14 cellular contexts compared by ENCODE assay signal in the genomic region with DNA sequence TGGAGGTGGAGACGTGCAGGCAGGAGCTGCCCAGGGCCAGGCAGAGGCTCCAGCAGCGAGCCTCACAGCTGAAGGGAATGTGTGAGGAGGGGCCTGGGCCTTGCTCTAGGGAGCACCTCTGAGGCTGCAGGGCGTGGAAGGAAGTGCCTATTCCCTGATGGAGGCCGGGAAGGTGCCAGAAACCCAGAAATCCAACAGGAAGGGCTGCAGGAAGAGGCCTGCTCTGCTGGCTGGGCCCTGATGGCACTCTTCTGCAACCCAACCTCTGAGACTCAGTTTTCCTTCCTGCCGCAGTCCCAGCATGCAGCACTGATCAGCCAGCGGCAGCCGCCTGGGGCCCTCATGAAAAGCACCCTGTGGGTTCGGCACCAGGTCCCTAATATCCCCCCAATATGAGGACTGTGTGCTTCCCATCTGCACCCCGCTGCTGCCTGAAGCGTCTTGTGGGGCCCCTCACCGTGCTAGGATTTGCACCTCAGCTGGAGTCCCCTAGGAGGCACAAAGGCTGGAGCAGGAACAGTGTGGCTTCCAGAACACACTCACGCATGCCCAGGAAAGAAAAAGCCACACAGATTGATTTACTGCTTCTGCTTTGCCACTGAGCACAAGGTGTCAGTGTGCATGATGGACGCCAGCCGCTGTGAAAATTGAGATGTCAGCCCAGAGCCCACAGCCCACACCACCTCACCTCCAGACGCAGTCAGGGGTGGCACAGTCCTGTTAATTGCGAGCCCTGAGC. TPM values are rescaled to one million over a fixed set of nuclear protein-coding genes. Genes with fewer than 3 reads are reported as not detected.
DNase-seq lines count a peak whose midpoint lies in the region; ATAC-seq, FAIRE-seq and TF ChIP-seq lines count a peak whose summit lies in the region.
"Had no signal": no experiment of that assay in that cellular context is flagged by ENCODE, and none has a peak within 500 bp of the region (broad histone marks: within the 10 kb centered on the region; RNA-seq: fewer than 3 reads in every experiment).

No MANE protein-coding gene starts in this region.

- H3K27ac Mint-ChIP-seq in GM23338 (no peak overlapping the region), glutamatergic neuron (ENCODE audit: unreplicated experiment) (peak overlapping the region; percentile 29)
- H3K27ac Mint-ChIP-seq: stimulated activated naive B cell treated with anti-CD40 and anti-IgM and Interleukin-4, amounts not matched to agents 10 μg/mL and 1 μg/mL and 100 μg/mL, for 72 hours had no signal

- H3K27me3 Mint-ChIP-seq in GM23338 (ENCODE audit: insufficient read depth, low read depth, poor library complexity) (peaks cover 17% of the 10 kb centered on the region), glutamatergic neuron (ENCODE audit: unreplicated experiment) (peaks cover 7% of the 10 kb centered on the region)

- no peaks in the 10 kb centered on the region for H3K36me3 ChIP-seq in BLaER1
- no peaks in the 10 kb centered on the region for H3K36me3 ChIP-seq in GM23338 (ENCODE audit: insufficient read depth)
- H3K36me3 ChIP-seq in osteoblast (ENCODE audit: insufficient read depth, low read length): no peaks in the 10 kb centered on the region

- TF ChIP-seq CTCF in GM23338 (conservative IDR thresholded peaks at IDR 0.05; ENCODE audit: low read depth in 2 of 2) (no peak), glutamatergic neuron (IDR thresholded peaks at IDR 0.05; ENCODE audit: partially characterized antibody, unreplicated experiment) (no peak), osteoblast (IDR thresholded peaks at IDR 0.05; ENCODE audit: extremely low read depth, low read depth, low read length) (no peak)

- H3K9me3 Mint-ChIP-seq in GM23338: no peaks in the 10 kb centered on the region
- H3K9me3 Mint-ChIP-seq in glutamatergic neuron (ENCODE audit: unreplicated experiment): peaks cover 4% of the 10 kb centered on the region
- H3K9me3 Mint-ChIP-seq: stimulated activated naive B cell treated with anti-CD40 and anti-IgM and Interleukin-4, amounts not matched to agents 10 μg/mL and 1 μg/mL and 100 μg/mL, for 72 hours had no signal

- H3K4me2 ChIP-seq in BLaER1: peak overlapping the region; percentile 74
- no peak overlapping the region for H3K4me2 ChIP-seq in GM23338
- no peak overlapping the region for H3K4me2 ChIP-seq in osteoblast (ENCODE audit: insufficient read depth, low read length)

- H4K20me1 ChIP-seq in BLaER1 (no peaks in the 10 kb centered on the region), GM23338 (replicated peaks; ENCODE audit: insufficient read depth) (no peaks in the 10 kb centered on the region), osteoblast (ENCODE audit: insufficient read depth, low read length) (no peaks in the 10 kb centered on the region)

- DNase-seq in GM23338 (ENCODE audit: low spot score) (no peak), glutamatergic neuron (no peak), osteoblast (ENCODE audit: insufficient read length, low spot score, missing footprints) (peak; percentile 48), dedifferentiated amniotic fluid mesenchymal stem cell (ENCODE audit: extremely low spot score) (no peak), frontal cortex (ENCODE audit: low spot score in 2 of 2) (no peak)
- DNase-seq: activated CD4-positive, alpha-beta T cell treated with anti-CD3 and anti-CD28 coated beads, Interleukin-2, amount 50 U/mL, for 1 hour; cortex of kidney; NCI-H1092 treated with DMSO at 0.1 percent for 48 hours; stimulated activated CD4-positive, alpha-beta T cell treated with anti-CD3 and anti-CD28 coated beads, Interleukin-2, amount 100 ng/mL, for 48 hours; stimulated activated naive B cell treated with anti-CD40 and anti-IgM and Interleukin-4, amounts not matched to agents 10 μg/mL and 1 μg/mL and 100 μg/mL, for 72 hours; T-helper 1 cell had no signal

- H3K27me3 ChIP-seq in BLaER1 (no peaks in the 10 kb centered on the region), GM23338 (ENCODE audit: insufficient read depth) (no peaks in the 10 kb centered on the region), osteoblast (ENCODE audit: insufficient read depth, low read length) (no peaks in the 10 kb centered on the region)

- peak; percentile 56 for ATAC-seq in GM23338
- no peak for ATAC-seq in HG02763 (IDR thresholded peaks at IDR 0.05; ENCODE audit: unreplicated experiment)
- ATAC-seq: stimulated activated naive B cell treated with anti-CD40 and anti-IgM and Interleukin-4, amounts not matched to agents 10 μg/mL and 1 μg/mL and 100 μg/mL, for 72 hours had no signal

- 0 out of 2 replicates have a peak, but pooled peaks cover 6% of the 10 kb centered on the region for H3K9me2 ChIP-seq in GM23338 (ENCODE audit: insufficient read depth)

- H3K4me1 ChIP-seq in BLaER1 (peaks cover 71% of the 10 kb centered on the region), GM23338 (ENCODE audit: insufficient read depth) (no peaks in the 10 kb centered on the region), osteoblast (ENCODE audit: insufficient read depth, low read length) (no peaks in the 10 kb centered on the region)

- no peaks in the 10 kb centered on the region for H3K36me3 Mint-ChIP-seq in GM23338 (ENCODE audit: low read depth)
- H3K36me3 Mint-ChIP-seq in glutamatergic neuron (ENCODE audit: unreplicated experiment): peaks cover 7% of the 10 kb centered on the region
- H3K36me3 Mint-ChIP-seq: stimulated activated naive B cell treated with anti-CD40 and anti-IgM and Interleukin-4, amounts not matched to agents 10 μg/mL and 1 μg/mL and 100 μg/mL, for 72 hours had no signal

- H3K79me2 ChIP-seq in GM23338 (replicated peaks; ENCODE audit: insufficient read depth): no peaks in the 10 kb centered on the region
- no peaks in the 10 kb centered on the region for H3K79me2 ChIP-seq in osteoblast (ENCODE audit: insufficient read depth, low read length)

- H3K4me3 ChIP-seq in BLaER1 (no peak overlapping the region), GM23338 (no peak overlapping the region), osteoblast (ENCODE audit: insufficient read depth, low read length) (no peak overlapping the region)

- peaks cover 7% of the 10 kb centered on the region; the same call in 1 of the 2 replicates for H3K9me3 ChIP-seq in BLaER1
- no peaks in the 10 kb centered on the region for H3K9me3 ChIP-seq in osteoblast (ENCODE audit: low read depth, low read length)

- H3K27ac ChIP-seq in BLaER1: peak overlapping the region; percentile 33
- no peak overlapping the region for H3K27ac ChIP-seq in GM23338 (ENCODE audit: low read depth)
- H3K27ac ChIP-seq in osteoblast (ENCODE audit: low read depth, low read length): no peak overlapping the region

- no peaks in the 10 kb centered on the region for H3F3A ChIP-seq in GM23338 (replicated peaks; ENCODE audit: low read depth)

- no peak overlapping the region for H3K9ac ChIP-seq in BLaER1

- FAIRE-seq in frontal cortex (lab: Jason Lieb, UNC): no peak

- H2AFZ ChIP-seq in GM23338 (peak overlapping the region; percentile 80; the same call in 1 of the 2 replicates), osteoblast (ENCODE audit: low read length) (no peak overlapping the region)

- no peak overlapping the region for H3K4me3 Mint-ChIP-seq in GM23338
- H3K4me3 Mint-ChIP-seq in glutamatergic neuron (ENCODE audit: unreplicated experiment): no peak overlapping the region
- H3K4me3 Mint-ChIP-seq: stimulated activated naive B cell treated with anti-CD40 and anti-IgM and Interleukin-4, amounts not matched to agents 10 μg/mL and 1 μg/mL and 100 μg/mL, for 72 hours had no signal

- H3K4me1 Mint-ChIP-seq in GM23338: peaks cover 21% of the 10 kb centered on the region
- H3K4me1 Mint-ChIP-seq in glutamatergic neuron (ENCODE audit: low read depth, unreplicated experiment): no peaks in the 10 kb centered on the region

TF ChIP-seq in GM23338, 12 proteins besides CTCF, POLR2A, EP300 and RAD21 (continues in another document):
- TF ChIP-seq JUNB (IDR thresholded peaks at IDR 0.05; ENCODE audit: unreplicated experiment): no peak

RNA-seq across cellular contexts. Expression of gene RASGEF1A, which starts 15.8 kb away (rescaled TPM):
- total RNA-seq in GM23338 (2014; rRNA removed; shearing (Covaris generic)): 34.6 and 37.8 TPM in 2 replicates
- polyA plus RNA-seq in GM23338 (2016; fragmentation: Nextera tagmentation; extraction: Ambion mirVana): 8.0 and 8.1 TPM in 2 replicates
- 5.7 TPM for total RNA-seq in glutamatergic neuron (ENCODE audit: unreplicated experiment)
- total RNA-seq in osteoblast: 1.1 TPM in 1 of 2 replicates, not detected in the other
- total RNA-seq in frontal cortex: 11.4 TPM
- total RNA-seq: PC-3 had no signal
